Comparison of ENCODE assay signal across 8 cellular contexts in the genomic region with DNA sequence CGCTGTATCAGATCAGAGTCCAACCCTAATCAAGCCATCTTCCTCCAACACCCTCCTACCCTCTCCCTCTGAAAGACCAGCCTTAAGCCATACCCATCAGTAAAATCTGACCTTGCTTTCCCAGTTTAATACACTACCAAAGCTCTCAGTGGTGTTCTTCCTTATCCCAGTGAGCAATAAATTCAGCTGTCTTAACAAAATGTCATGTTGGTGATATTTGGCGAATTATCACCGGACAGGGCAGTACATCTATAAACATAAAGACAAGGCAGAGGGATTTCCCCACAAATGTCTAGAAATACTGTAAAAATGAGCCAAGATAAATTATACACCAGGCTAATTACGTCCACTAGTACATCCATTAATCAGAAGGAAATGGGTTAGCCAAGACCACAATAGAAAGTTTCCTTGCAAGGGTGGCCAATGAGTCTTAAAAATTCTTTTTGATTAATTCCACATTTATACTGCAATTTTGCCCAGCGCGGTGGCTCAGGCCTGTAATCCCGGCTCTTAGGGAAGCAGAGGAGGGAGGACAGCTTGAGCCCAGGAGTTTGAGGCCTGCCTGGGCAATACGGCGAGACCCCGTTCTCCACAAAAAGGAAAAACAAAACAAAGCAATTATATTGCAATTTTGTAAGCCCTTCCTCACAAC. TPM values are rescaled to one million over a fixed set of nuclear protein-coding genes. Genes with fewer than 3 reads are reported as not detected.
A peak's percentile ranks its signal among the peaks of the same experiment; 100 is the strongest.
DNase-seq lines count a peak whose midpoint lies in the region; ATAC-seq, FAIRE-seq and TF ChIP-seq lines count a peak whose summit lies in the region.

No MANE protein-coding gene starts in this region.

- no peaks in the 10 kb centered on the region for H3K27me3 Mint-ChIP-seq in MCF 10A (ENCODE audit: insufficient read depth, unreplicated experiment)
- no peaks in the 10 kb centered on the region for H3K27me3 Mint-ChIP-seq in mesothelial cell of epicardium (ENCODE audit: low read depth)

- no peaks in the 10 kb centered on the region for H3K9me3 Mint-ChIP-seq in MCF 10A (ENCODE audit: unreplicated experiment)
- H3K9me3 Mint-ChIP-seq in mesothelial cell of epicardium: no peaks in the 10 kb centered on the region

- TF ChIP-seq CTCF in 22Rv1 (IDR thresholded peaks at IDR 0.05) (no peak), MCF 10A (IDR thresholded peaks at IDR 0.05; ENCODE audit: unreplicated experiment) (no peak), mesothelial cell of epicardium (IDR thresholded peaks at IDR 0.05; ENCODE audit: unreplicated experiment) (no peak)

- H3K4me1 Mint-ChIP-seq in MCF 10A (ENCODE audit: insufficient read depth, unreplicated experiment) (peaks cover 43% of the 10 kb centered on the region), mesothelial cell of epicardium (peaks cover 39% of the 10 kb centered on the region)

- H3K36me3 ChIP-seq in HUES6 (ENCODE audit: control insufficient read depth, insufficient read depth, low read length): peaks cover 33% of the 10 kb centered on the region

- H3K36me3 Mint-ChIP-seq in MCF 10A (ENCODE audit: insufficient read depth, unreplicated experiment): peaks cover 28% of the 10 kb centered on the region
- peaks cover 4% of the 10 kb centered on the region for H3K36me3 Mint-ChIP-seq in mesothelial cell of epicardium

- no peaks in the 10 kb centered on the region; the same call in 1 of the 2 replicates for H3K4me1 ChIP-seq in HUES6 (ENCODE audit: control insufficient read depth, insufficient read depth, low read length)

- DNase-seq in MCF 10A (ENCODE audit: unreplicated experiment) (no peak), mesothelial cell of epicardium (ENCODE audit: low spot score in 2 of 2, unreplicated experiment in 2 of 2) (no peak), HTR-8/SVneo (ENCODE audit: insufficient read length, low spot score) (no peak)

- no peaks in the 10 kb centered on the region for H3K9me3 ChIP-seq in HUES6 (ENCODE audit: control insufficient read depth, insufficient read depth, low read depth, low read length)

- H3K4me3 Mint-ChIP-seq in MCF 10A (ENCODE audit: unreplicated experiment) (peak overlapping the region; percentile 94), mesothelial cell of epicardium (peak overlapping the region; percentile 79)

- no peak for FAIRE-seq in HTR-8/SVneo (lab: Jason Lieb, UNC)

- H3K9ac ChIP-seq in HUES6 (ENCODE audit: low read length): peak overlapping the region; percentile 93

- POLR2A ChIA-PET in MCF 10A (lab: Yijun Ruan, JAX): interaction anchor here (0.5 to 4.8 kb wide), 30 partner anchors 10 to 1734 kb away, joined by 3 to 35 read pairs (median 5); a partner anchor contains a TSS

- H3K27ac ChIP-seq in 22Rv1: peak overlapping the region; percentile 69
- peak overlapping the region; percentile 80; the same call in 1 of the 2 replicates for H3K27ac ChIP-seq in HUES6 (ENCODE audit: low read depth, low read length)

- ATAC-seq in GM18907 (IDR thresholded peaks at IDR 0.05; ENCODE audit: unreplicated experiment): no peak
- no peak for ATAC-seq in HG02798 (IDR thresholded peaks at IDR 0.05; ENCODE audit: poor library complexity, unreplicated experiment)
- ATAC-seq in HG02763 (IDR thresholded peaks at IDR 0.05; ENCODE audit: unreplicated experiment): no peak

- no TSS peak for BruUV-seq in MCF 10A (replicated peaks; lab: Mats Ljungman, UMichigan)

- intact Hi-C loops in MCF 10A (cut with micrococcal nuclease): loop anchor here (2.0 to 5.0 kb wide), 2 partner anchors 197 to 200 kb away; no protein-coding TSS in a partner anchor

- H3K27me3 ChIP-seq in HUES6 (ENCODE audit: control insufficient read depth, insufficient read depth, low read length): no peaks in the 10 kb centered on the region

- CTCF ChIA-PET in MCF 10A (lab: Yijun Ruan, JAX): interaction anchor here (0.5 to 2.0 kb wide), 8 partner anchors 17 to 1319 kb away, joined by 3 to 9 read pairs (median 4); no protein-coding TSS in a partner anchor

- H3K27ac Mint-ChIP-seq in MCF 10A (ENCODE audit: low read depth, unreplicated experiment) (peak overlapping the region; percentile 77), mesothelial cell of epicardium (peak overlapping the region; percentile 87)

- H3K4me3 ChIP-seq in HUES6 (ENCODE audit: low read depth, low read length): peak overlapping the region; percentile 89

RNA-seq across cellular contexts. Expression of a gene that starts 0.9 kb away (rescaled TPM):
- 29.9 and 31.0 TPM in 2 replicates for total RNA-seq in MCF 10A (2022)
- 51.9 to 53.3 TPM (median 52.6 TPM) in 3 replicates for total RNA-seq in mesothelial cell of epicardium

RNA-seq across cellular contexts. Expression of a gene that starts 1.1 kb away (rescaled TPM):
- total RNA-seq in MCF 10A (2022) (19.4 and 21.1 TPM in 2 replicates), mesothelial cell of epicardium (28.0 to 29.5 TPM (median 28.8 TPM) in 3 replicates)
